ENCODE assay signal across 22 cellular contexts in the genomic region with DNA sequence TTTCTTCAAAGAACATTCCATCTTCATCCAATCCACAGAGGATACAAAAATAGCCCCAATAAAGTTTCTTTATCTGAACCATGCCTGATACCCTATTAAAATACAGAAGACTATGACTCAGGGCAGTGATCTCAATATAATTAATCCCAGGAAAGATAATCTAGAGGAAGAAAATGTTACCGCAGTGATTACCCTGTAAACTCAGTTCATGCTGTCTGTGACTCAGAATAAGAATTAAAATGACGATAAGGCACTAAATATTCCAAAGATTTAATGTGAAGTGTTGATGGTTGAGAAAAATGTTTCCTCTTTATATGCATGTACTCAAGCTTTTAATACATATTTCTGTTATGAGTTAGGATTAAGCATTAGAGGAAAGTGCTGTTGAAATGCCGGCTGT.
DNase-seq lines count a peak whose midpoint lies in the region; ATAC-seq, FAIRE-seq and TF ChIP-seq lines count a peak whose summit lies in the region.
"Had no signal": no experiment of that assay in that cellular context is flagged by ENCODE, and none has a peak within 500 bp of the region (broad histone marks: within the 10 kb centered on the region; RNA-seq: fewer than 3 reads in every experiment).

No MANE protein-coding gene starts in this region.

- no peak overlapping the region for H4K5ac ChIP-seq in mesendoderm (ENCODE audit: low read length)

- FAIRE-seq in HTR-8/SVneo (lab: Jason Lieb, UNC): no peak
- FAIRE-seq: GM18507, K562 had no signal

- no peaks in the 10 kb centered on the region for H3K4me1 ChIP-seq in mesendoderm (ENCODE audit: control insufficient read depth, low read depth, low read length)
- H3K4me1 ChIP-seq: pancreas, uterus had no signal

- no peak overlapping the region for H3K27ac ChIP-seq in mesendoderm (ENCODE audit: low read depth, low read length)
- H3K27ac ChIP-seq: epithelial cell of prostate, pancreas, skin epidermis, uterus had no signal

- no peak overlapping the region for H3K56ac ChIP-seq in mesendoderm (ENCODE audit: low read length)

- H2BK120ac ChIP-seq in mesendoderm (ENCODE audit: low read depth, low read length): no peak overlapping the region

- H2AK5ac ChIP-seq in mesendoderm (ENCODE audit: low read length): no peak overlapping the region

- H3K23ac ChIP-seq in mesendoderm (ENCODE audit: low read length): no peak overlapping the region

- H3K9ac ChIP-seq in mesendoderm (ENCODE audit: low read length): no peak overlapping the region

- no peak overlapping the region for H2BK15ac ChIP-seq in mesendoderm (replicated peaks; ENCODE audit: low read depth)

- H3K79me2 ChIP-seq in mesendoderm (ENCODE audit: control insufficient read depth, insufficient read depth, low read length): no peaks in the 10 kb centered on the region

- no peaks in the 10 kb centered on the region for H3K79me1 ChIP-seq in mesendoderm (ENCODE audit: low read length)

- TF ChIP-seq CTCF in fibroblast of mammary gland (conservative IDR thresholded peaks at IDR 0.05; ENCODE audit: control insufficient read depth, insufficient read depth, low read depth, low read length): no peak

- no peak overlapping the region for H2BK5ac ChIP-seq in mesendoderm (ENCODE audit: low read length)

- no peak overlapping the region for H3K4me2 ChIP-seq in mesendoderm (ENCODE audit: low read length)

- no CpG with 5 or more reads among the region's 3 CpGs for WGBS in mesendoderm (ENCODE audit: extremely low coverage, insufficient coverage, low lambda C conversion rate)

- DNase-seq in ELR (ENCODE audit: low read depth): peak; percentile 72
- peak; percentile 63 for DNase-seq in RPMI7951 (ENCODE audit: low read depth)
- DNase-seq in fibroblast of mammary gland (ENCODE audit: low read depth): peak; percentile 86
- DNase-seq in HTR-8/SVneo (ENCODE audit: insufficient read length, low spot score): no peak
- DNase-seq in activated CD4-positive, alpha-beta T cell treated with anti-CD3 and anti-CD28 coated beads for 1 hour: no peak
- no peak for DNase-seq in mesendoderm
- DNase-seq: activated CD4-positive, alpha-beta T cell treated with anti-CD3 and anti-CD28 coated beads, Interleukin-2, amount 50 U/mL, for 1 hour; activated naive CD4-positive, alpha-beta T cell; CD4-positive, CD25-positive, alpha-beta regulatory T cell; dermis blood vessel endothelial cell; DMS53; NCI-H2081; NCI-H446 treated with DMSO at 0.1 percent for 48 hours; pancreas; stimulated activated CD8-positive, alpha-beta memory T cell treated with anti-CD3 and anti-CD28 coated beads, Interleukin-4, amount 100 ng/mL, for 48 hours; substantia nigra; uterus had no signal

- no peaks in the 10 kb centered on the region for H3K36me3 ChIP-seq in mesendoderm (ENCODE audit: control insufficient read depth, insufficient read depth, low read length)
- H3K36me3 ChIP-seq: pancreas, uterus had no signal

- no peak overlapping the region for H4K8ac ChIP-seq in mesendoderm (ENCODE audit: low read depth, low read length)

- no peaks in the 10 kb centered on the region for H3K27me3 ChIP-seq in mesendoderm (ENCODE audit: insufficient read depth, low read length, poor library complexity)
- H3K27me3 ChIP-seq: pancreas, uterus had no signal

- ATAC-seq in GM18868 (IDR thresholded peaks at IDR 0.05; ENCODE audit: unreplicated experiment): no peak
- ATAC-seq: K562, pancreas had no signal

- H3K4ac ChIP-seq in mesendoderm (ENCODE audit: low read depth, low read length): no peak overlapping the region

- no peak overlapping the region for H3K18ac ChIP-seq in mesendoderm (ENCODE audit: low read length)

- no peak overlapping the region for H3K4me3 ChIP-seq in fibroblast of mammary gland (ENCODE audit: control insufficient read depth, low read depth, low read length)
- H3K4me3 ChIP-seq in mesendoderm (ENCODE audit: low read length): no peak overlapping the region
- H3K4me3 ChIP-seq: K562, pancreas, skin epidermis, uterus had no signal

Comparison
In these comparisons a context has a peak if more than half of its experiments do, and no peak if none do; other contexts are left out.
1. DNase-seq: peak in ELR (single experiment), RPMI7951 (single experiment) and fibroblast of mammary gland (single experiment); none in HTR-8/SVneo (single experiment), activated CD4-positive, alpha-beta T cell treated with anti-CD3 and anti-CD28 coated beads for 1 hour (single experiment) and mesendoderm (single experiment).